ENCODE assay signal across 8 cellular contexts in genomic region chr1:40039757-40040510, GRCh38. TPM values are rescaled to one million over a fixed set of nuclear protein-coding genes. Genes with fewer than 3 reads are reported as not detected.
DNase-seq lines count a peak whose midpoint lies in the region; ATAC-seq lines count a peak whose summit lies in the region.

No MANE protein-coding gene starts in this region.

- H3K4me3 ChIP-seq in thymus (ENCODE audit: low read length) = peak overlapping the region; percentile 80

- H3K4me3 Mint-ChIP-seq in IgD-negative memory B cell = peak overlapping the region; percentile 93 to 98 (median 98)

- H3K27ac ChIP-seq in thymus (ENCODE audit: low read depth) = peak overlapping the region; percentile 98

- peak overlapping the region; percentile 96 to 99 (median 99) for H3K27ac Mint-ChIP-seq in IgD-negative memory B cell

- DNase-seq in EH (ENCODE audit: low read depth) = peak; percentile 95
- peak; percentile 49 to 68 for DNase-seq in SHP77 (lab: John Stamatoyannopoulos, UW)
- peak; percentile 74 for DNase-seq in activated gamma-delta T cell treated with Interleukin-2 at 50 U/mL for 16 hours
- DNase-seq in foreskin melanocyte = peak; percentile 96
- DNase-seq in nucleus accumbens (lab: John Stamatoyannopoulos, UW) = peak in 46 of 56 donors; percentile 24 to 76 (median 58)

- H3K27me3 Mint-ChIP-seq in IgD-negative memory B cell = no peaks in the 10 kb centered on the region

- under 1% methylated on average over 52 of the region's 52 CpGs for WGBS in thymus

- peaks cover 36 to 46% (median 43%) of the 10 kb centered on the region in 3 donors for H3K4me1 Mint-ChIP-seq in IgD-negative memory B cell

- peaks cover 6% of the 10 kb centered on the region for H3K36me3 Mint-ChIP-seq in IgD-negative memory B cell

- H3K9me3 Mint-ChIP-seq in IgD-negative memory B cell = no peaks in the 10 kb centered on the region

- peaks cover 23% of the 10 kb centered on the region for H3K4me1 ChIP-seq in thymus (ENCODE audit: control insufficient read depth, insufficient read depth, low read length)

- peak; percentile 62 for ATAC-seq in GM21619 (IDR thresholded peaks at IDR 0.05; ENCODE audit: unreplicated experiment)

- peaks cover 1% of the 10 kb centered on the region for H3K36me3 ChIP-seq in thymus (ENCODE audit: control insufficient read depth, insufficient read depth)

- H3K27me3 ChIP-seq in thymus (ENCODE audit: control insufficient read depth, insufficient read depth) = no peaks in the 10 kb centered on the region

- no peaks in the 10 kb centered on the region for H3K9me3 ChIP-seq in thymus (ENCODE audit: control insufficient read depth)

RNA-seq across cellular contexts. Expression of gene CAP1, which starts 0.6 kb away (rescaled TPM):
- 424 TPM for polyA plus RNA-seq in IgD-negative memory B cell
- 202 TPM for polyA plus RNA-seq in thymus

RNA-seq across cellular contexts. Expression of gene PPT1, which starts 57.1 kb away (rescaled TPM):
- 107 TPM for polyA plus RNA-seq in IgD-negative memory B cell
- polyA plus RNA-seq in thymus = 97.3 TPM

Comparison
In these comparisons a context has a peak if more than half of its experiments do, and no peak if none do; other contexts are left out.
1. Peak in every context shown above with its lines: DNase-seq, ATAC-seq, H3K4me3 ChIP-seq and H3K27ac ChIP-seq.